In the genomic region with DNA sequence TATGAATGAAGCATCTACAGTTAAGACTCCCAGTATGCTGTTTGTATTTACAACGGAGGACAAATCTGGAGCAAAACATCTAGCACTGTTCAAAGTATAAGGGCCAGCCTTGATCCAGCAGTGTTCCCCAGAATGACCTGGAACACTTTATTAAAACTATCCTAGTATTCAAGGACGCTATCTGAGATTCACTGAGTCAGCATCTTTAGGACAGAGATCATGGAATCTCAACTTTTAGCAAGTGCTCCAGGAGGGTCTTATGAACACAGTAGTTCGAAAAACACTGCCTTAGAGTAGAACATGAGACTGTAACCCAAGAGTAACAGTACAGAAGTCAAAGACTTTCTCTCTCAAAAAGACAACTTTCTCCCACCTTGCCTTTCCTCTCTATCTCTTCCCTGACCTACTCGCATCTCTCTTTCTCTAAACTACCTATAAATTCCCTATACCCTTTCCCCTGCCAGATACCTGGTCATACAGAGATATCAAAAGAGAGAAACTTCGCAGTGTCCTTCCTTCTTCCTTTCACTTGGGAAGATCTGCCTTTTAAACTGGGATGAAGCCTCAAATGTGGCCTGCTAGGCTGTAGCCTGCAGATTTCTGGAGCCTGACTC, we compare ENCODE assay signal across 31 cellular contexts.
"Had no signal": no experiment of that assay in that cellular context is flagged by ENCODE, and none has a peak within 500 bp of the region (broad histone marks: within the 10 kb centered on the region; RNA-seq: fewer than 3 reads in every experiment).

No MANE protein-coding gene starts in this region.

- DNase-seq: activated CD4-positive, alpha-beta T cell treated with anti-CD3 and anti-CD28 coated beads for 48 hours; activated CD4-positive, alpha-beta T cell treated with anti-CD3 and anti-CD28 coated beads, Interleukin-2, amount 50 U/mL, for 48 hours; activated CD8-positive, alpha-beta memory T cell treated with anti-CD3 and anti-CD28 coated beads for 24 hours; activated effector memory CD4-positive, alpha-beta T cell treated with Interleukin-2 at 50 U/mL for 16 hours; activated naive CD4-positive, alpha-beta T cell treated with Interleukin-2 at 50 U/mL for 16 hours; activated naive CD8-positive, alpha-beta T cell treated with anti-CD3 and anti-CD28 coated beads for 36 hours; adrenal gland; aorta; body of pancreas; dermis blood vessel endothelial cell; effector CD4-positive, alpha-beta T cell; esophagus squamous epithelium; foreskin melanocyte; heart right ventricle; left lung; lower lobe of right lung; mesendoderm; mucosa of descending colon; stimulated activated CD4-positive, alpha-beta T cell treated with anti-CD3 and anti-CD28 coated beads, Interleukin-12 subunit alpha, Interleukin-12 subunit beta, amount 100 ng/mL, for 4 hours; stimulated activated CD4-positive, alpha-beta T cell treated with anti-CD3 and anti-CD28 coated beads, Interleukin-4, amount 100 ng/mL, for 1 hour; T-helper 1 cell; tibial artery had no signal

- H3K27ac ChIP-seq: adrenal gland, body of pancreas, epithelial cell of prostate, esophagus squamous epithelium, heart right ventricle, left lung, lower lobe of right lung, neutrophil, skin epidermis, suprapubic skin, tibial artery, VCaP had no signal

- H3K27me3 Mint-ChIP-seq: activated naive CD8-positive, alpha-beta T cell treated with anti-CD3 and anti-CD28 coated beads for 36 hours; natural killer cell treated with Interleukin-12 subunit alpha and Interleukin-12 subunit beta and Interleukin-15 and Interleukin-18, amount 100 ng/mL, for 72 hours; stimulated activated memory B cell treated with anti-CD40 and anti-IgM and Interleukin-4, amounts not matched to agents 10 μg/mL and 1 μg/mL and 100 μg/mL, for 72 hours had no signal

- H3K4me3 Mint-ChIP-seq: activated naive CD8-positive, alpha-beta T cell treated with anti-CD3 and anti-CD28 coated beads for 36 hours; natural killer cell treated with Interleukin-12 subunit alpha and Interleukin-12 subunit beta and Interleukin-15 and Interleukin-18, amount 100 ng/mL, for 72 hours; stimulated activated memory B cell treated with anti-CD40 and anti-IgM and Interleukin-4, amounts not matched to agents 10 μg/mL and 1 μg/mL and 100 μg/mL, for 72 hours had no signal

- H3K36me3 ChIP-seq: adrenal gland had no signal

- ATAC-seq: activated CD4-positive, CD25-positive, alpha-beta regulatory T cell treated with anti-CD3 and anti-CD28 coated beads, Interleukin-2, amount 50 U/mL, for 24 hours; body of pancreas; heart right ventricle; lower lobe of right lung; mucosa of descending colon; natural killer cell treated with Interleukin-12 subunit alpha and Interleukin-12 subunit beta and Interleukin-15 and Interleukin-18, amount 100 ng/mL, for 72 hours; sciatic nerve; stimulated activated memory B cell treated with anti-CD40 and anti-IgM and Interleukin-4, amounts not matched to agents 10 μg/mL and 1 μg/mL and 100 μg/mL, for 72 hours had no signal

- H3K9me3 ChIP-seq: adrenal gland, body of pancreas, esophagus squamous epithelium, heart right ventricle, left lung, lower lobe of right lung, mucosa of descending colon, neutrophil, suprapubic skin, tibial artery had no signal

- H3K9me3 Mint-ChIP-seq: activated naive CD8-positive, alpha-beta T cell treated with anti-CD3 and anti-CD28 coated beads for 36 hours; natural killer cell treated with Interleukin-12 subunit alpha and Interleukin-12 subunit beta and Interleukin-15 and Interleukin-18, amount 100 ng/mL, for 72 hours; stimulated activated memory B cell treated with anti-CD40 and anti-IgM and Interleukin-4, amounts not matched to agents 10 μg/mL and 1 μg/mL and 100 μg/mL, for 72 hours had no signal

- H3K27ac Mint-ChIP-seq: activated naive CD8-positive, alpha-beta T cell treated with anti-CD3 and anti-CD28 coated beads for 36 hours; natural killer cell treated with Interleukin-12 subunit alpha and Interleukin-12 subunit beta and Interleukin-15 and Interleukin-18, amount 100 ng/mL, for 72 hours; stimulated activated memory B cell treated with anti-CD40 and anti-IgM and Interleukin-4, amounts not matched to agents 10 μg/mL and 1 μg/mL and 100 μg/mL, for 72 hours had no signal

- H3K4me1 Mint-ChIP-seq: activated naive CD8-positive, alpha-beta T cell treated with anti-CD3 and anti-CD28 coated beads for 36 hours; stimulated activated memory B cell treated with anti-CD40 and anti-IgM and Interleukin-4, amounts not matched to agents 10 μg/mL and 1 μg/mL and 100 μg/mL, for 72 hours had no signal

- H3K4me3 ChIP-seq: adrenal gland, body of pancreas, esophagus squamous epithelium, heart right ventricle, left lung, lower lobe of right lung, mucosa of descending colon, skin epidermis, suprapubic skin, tibial artery had no signal

- H3K4me1 ChIP-seq: adrenal gland, body of pancreas, heart right ventricle, left lung, lower lobe of right lung, suprapubic skin, tibial artery had no signal

- H3K27me3 ChIP-seq: adrenal gland, body of pancreas, esophagus squamous epithelium, heart right ventricle, left lung, neutrophil, suprapubic skin, tibial artery had no signal
